ENCODE assay signal across 9 cellular contexts in genomic region chr10:73060738-73061635, GRCh38. TPM values are rescaled to one million over a fixed set of nuclear protein-coding genes. Genes with fewer than 3 reads are reported as not detected.
DNase-seq lines count a peak whose midpoint lies in the region; ATAC-seq, FAIRE-seq and TF ChIP-seq lines count a peak whose summit lies in the region.
"Had no signal": no experiment of that assay in that cellular context is flagged by ENCODE, and none has a peak within 500 bp of the region (broad histone marks: within the 10 kb centered on the region; RNA-seq: fewer than 3 reads in every experiment).

No MANE protein-coding gene starts in this region.

- peak; percentile 63 for FAIRE-seq in keratinocyte (lab: Jason Lieb, UNC)
- FAIRE-seq: colon had no signal

- H2AFZ ChIP-seq in keratinocyte (ENCODE audit: control insufficient read depth, low read length): no peak overlapping the region

- H3K27me3 Mint-ChIP-seq in activated naive CD4-positive, alpha-beta T cell treated with anti-CD3 and anti-CD28 coated beads, Interleukin-2, amount 50 U/mL, for 24 hours: no peaks in the 10 kb centered on the region
- H3K27me3 Mint-ChIP-seq in activated naive CD4-positive, alpha-beta T cell treated with anti-CD3 and anti-CD28 coated beads, Interleukin-2, amount 10 ng/mL, durations not matched to agents 7 days and 5 days: no peaks in the 10 kb centered on the region

- no peaks in the 10 kb centered on the region for H3K9me3 Mint-ChIP-seq in activated naive CD4-positive, alpha-beta T cell treated with anti-CD3 and anti-CD28 coated beads, Interleukin-2, amount 50 U/mL, for 24 hours
- H3K9me3 Mint-ChIP-seq in activated naive CD4-positive, alpha-beta T cell treated with anti-CD3 and anti-CD28 coated beads, Interleukin-2, amount 10 ng/mL, durations not matched to agents 7 days and 5 days: no peaks in the 10 kb centered on the region

- H3K4me3 ChIP-seq in adipocyte (ENCODE audit: low read length) (no peak overlapping the region), keratinocyte (ENCODE audit: control insufficient read depth in 2 of 3, extremely low read depth in 1 of 3, insufficient read depth in 2 of 3, low read depth in 1 of 3, low read length in 3 of 3) (no peak overlapping the region)

- H3K4me1 Mint-ChIP-seq in activated naive CD4-positive, alpha-beta T cell treated with anti-CD3 and anti-CD28 coated beads, Interleukin-2, amount 50 U/mL, for 24 hours: peaks cover 13% of the 10 kb centered on the region
- H3K4me1 Mint-ChIP-seq in activated naive CD4-positive, alpha-beta T cell treated with anti-CD3 and anti-CD28 coated beads, Interleukin-2, amount 10 ng/mL, durations not matched to agents 7 days and 5 days: peaks cover 5% of the 10 kb centered on the region

- H3K79me2 ChIP-seq in keratinocyte (ENCODE audit: control insufficient read depth, insufficient read depth, low read length): no peaks in the 10 kb centered on the region

- H3K9ac ChIP-seq in adipocyte (ENCODE audit: low read length) (no peak overlapping the region), keratinocyte (ENCODE audit: control insufficient read depth, extremely low read depth, insufficient read depth, low read length) (no peak overlapping the region)

- H3K4me1 ChIP-seq in adipocyte (ENCODE audit: control insufficient read depth, insufficient read depth, low read length) (no peaks in the 10 kb centered on the region), keratinocyte (ENCODE audit: control insufficient read depth, extremely low read depth, insufficient read depth, low read length) (peaks cover 4% of the 10 kb centered on the region)

- peaks cover 2% of the 10 kb centered on the region for H3K36me3 Mint-ChIP-seq in activated naive CD4-positive, alpha-beta T cell treated with anti-CD3 and anti-CD28 coated beads, Interleukin-2, amount 50 U/mL, for 24 hours
- H3K36me3 Mint-ChIP-seq in activated naive CD4-positive, alpha-beta T cell treated with anti-CD3 and anti-CD28 coated beads, Interleukin-2, amount 10 ng/mL, durations not matched to agents 7 days and 5 days: peaks cover 31% of the 10 kb centered on the region

- CTCF ChIA-PET in activated naive CD4-positive, alpha-beta T cell treated with anti-CD3 and anti-CD28 coated beads, Interleukin-2, amount 10 ng/mL, durations not matched to agents 7 days and 5 days (lab: Charles Lee): interaction anchor here (0.7 to 1.4 kb wide), 11 partner anchors 8 to 477 kb away, joined by 3 to 6 read pairs (median 3); no protein-coding TSS in a partner anchor

- peak overlapping the region; percentile 82 for H3K27ac Mint-ChIP-seq in activated naive CD4-positive, alpha-beta T cell treated with anti-CD3 and anti-CD28 coated beads, Interleukin-2, amount 50 U/mL, for 24 hours
- H3K27ac Mint-ChIP-seq in activated naive CD4-positive, alpha-beta T cell treated with anti-CD3 and anti-CD28 coated beads, Interleukin-2, amount 10 ng/mL, durations not matched to agents 7 days and 5 days: no peak overlapping the region

- dilution Hi-C loops in keratinocyte (cut with MboI; ENCODE audit: extremely low pct_ligation_motif_present, low sequenced_read_pairs): no loop called here

- no peaks in the 10 kb centered on the region for H4K20me1 ChIP-seq in keratinocyte (ENCODE audit: control insufficient read depth, extremely low read depth, insufficient read depth, low read length)

- H3K36me3 ChIP-seq in adipocyte (ENCODE audit: control insufficient read depth, insufficient read depth, low read length, severe bottlenecking): peaks cover 26% of the 10 kb centered on the region
- H3K36me3 ChIP-seq in keratinocyte (ENCODE audit: control insufficient read depth in 2 of 2, extremely low read depth in 1 of 2, insufficient read depth in 2 of 2, low read length in 2 of 2): peaks cover 5 to 7% of the 10 kb centered on the region in 2 experiments

- H3K9me3 ChIP-seq in adipocyte (ENCODE audit: control insufficient read depth, low read length) (no peaks in the 10 kb centered on the region), keratinocyte (ENCODE audit: control insufficient read depth, low read depth, low read length) (no peaks in the 10 kb centered on the region)

- H3K27ac ChIP-seq in keratinocyte (ENCODE audit: control insufficient read depth, insufficient read depth, low read length): no peak overlapping the region

- DNase-seq in activated naive CD4-positive, alpha-beta T cell treated with anti-CD3 and anti-CD28 coated beads, Interleukin-2, amount 10 ng/mL, durations not matched to agents 7 days and 5 days: no peak
- peak; percentile 45 for DNase-seq in NCI-H1105 (lab: John Stamatoyannopoulos, UW)
- DNase-seq in adipocyte (ENCODE audit: low read depth): peak; percentile 46
- DNase-seq in keratinocyte (ENCODE audit: low read depth, low spot score): peak; percentile 21

- H3K4me3 Mint-ChIP-seq in activated naive CD4-positive, alpha-beta T cell treated with anti-CD3 and anti-CD28 coated beads, Interleukin-2, amount 50 U/mL, for 24 hours: no peak overlapping the region
- H3K4me3 Mint-ChIP-seq in activated naive CD4-positive, alpha-beta T cell treated with anti-CD3 and anti-CD28 coated beads, Interleukin-2, amount 10 ng/mL, durations not matched to agents 7 days and 5 days: no peak overlapping the region

- no peak overlapping the region for H3K4me2 ChIP-seq in keratinocyte (ENCODE audit: control insufficient read depth, extremely low read depth, insufficient read depth, low read depth, low read length)

- H3K27me3 ChIP-seq in adipocyte (replicated peaks; ENCODE audit: control insufficient read depth, insufficient read depth, low read length) (no peaks in the 10 kb centered on the region), keratinocyte (ENCODE audit: control insufficient read depth, extremely low read depth, insufficient read depth, low read length) (no peaks in the 10 kb centered on the region)

- no peaks in the 10 kb centered on the region for H3K9me1 ChIP-seq in keratinocyte (ENCODE audit: control insufficient read depth, extremely low read depth, insufficient read depth, low read length)

- peak; percentile 33 to 40 (median 33) for TF ChIP-seq CTCF in keratinocyte (optimal IDR thresholded peaks at IDR 0.05 in 1 of 3, IDR thresholded peaks at IDR 0.05 in 1 of 3, conservative IDR thresholded peaks at IDR 0.05 in 1 of 3; ENCODE audit: extremely low read depth in 1 of 3, insufficient read depth in 2 of 3, low read length in 3 of 3)

- ATAC-seq in GM21737 (IDR thresholded peaks at IDR 0.05; ENCODE audit: unreplicated experiment) (no peak), GM19463 (IDR thresholded peaks at IDR 0.05; ENCODE audit: unreplicated experiment) (no peak), HG03439 (IDR thresholded peaks at IDR 0.05; ENCODE audit: unreplicated experiment) (no peak)

RNA-seq across cellular contexts. Expression of gene P4HA1, which starts 35.7 kb away (rescaled TPM):
- polyA plus RNA-seq in keratinocyte: 29.4 to 67.4 TPM (median 40.4 TPM) in 3 replicates
- 79.9 TPM for polyA plus RNA-seq in keratinocyte (2011; ENCODE audit: low read depth)
- 19.4 and 37.7 TPM in 2 replicates for polyA plus RNA-seq in keratinocyte (2011; cell fraction: cytosol; rRNA removed)
- polyA plus RNA-seq in keratinocyte (2011; cell fraction: nucleus; rRNA removed): 36.3 and 59.0 TPM in 2 replicates
- 32.0 and 35.4 TPM in 2 replicates for polyA plus RNA-seq in keratinocyte (2012; ENCODE audit: low replicate concordance)
- 5.1 to 50.4 TPM (median 23.0 TPM) in 3 replicates for polyA minus RNA-seq in keratinocyte
- 19.6 TPM for polyA minus RNA-seq in keratinocyte (2011; cell fraction: cytosol; rRNA and poly(A)+ RNA removed)
- 33.8 and 54.9 TPM in 2 replicates for polyA minus RNA-seq in keratinocyte (2011; cell fraction: nucleus; rRNA and poly(A)+ RNA removed)

RNA-seq across cellular contexts. Expression of gene NUDT13, which starts 49.3 kb away (rescaled TPM):
- 1.3 to 2.4 TPM (median 1.6 TPM) in 3 replicates for polyA plus RNA-seq in keratinocyte
- 0.89 TPM for polyA plus RNA-seq in keratinocyte (2011; ENCODE audit: low read depth)
- polyA plus RNA-seq in keratinocyte (2011; cell fraction: cytosol; rRNA removed): 1.2 and 2.2 TPM in 2 replicates
- polyA plus RNA-seq in keratinocyte (2011; cell fraction: nucleus; rRNA removed): 2.5 and 2.8 TPM in 2 replicates
- 1.0 and 1.4 TPM in 2 replicates for polyA plus RNA-seq in keratinocyte (2012; ENCODE audit: low replicate concordance)
- 0.52 to 1.4 TPM (median 0.53 TPM) in 3 replicates for polyA minus RNA-seq in keratinocyte
- polyA minus RNA-seq in keratinocyte (2011; cell fraction: cytosol; rRNA and poly(A)+ RNA removed): not detected
- polyA minus RNA-seq in keratinocyte (2011; cell fraction: nucleus; rRNA and poly(A)+ RNA removed): not detected in 2 replicates
